16 cellular contexts compared by ENCODE assay signal in the genomic region with DNA sequence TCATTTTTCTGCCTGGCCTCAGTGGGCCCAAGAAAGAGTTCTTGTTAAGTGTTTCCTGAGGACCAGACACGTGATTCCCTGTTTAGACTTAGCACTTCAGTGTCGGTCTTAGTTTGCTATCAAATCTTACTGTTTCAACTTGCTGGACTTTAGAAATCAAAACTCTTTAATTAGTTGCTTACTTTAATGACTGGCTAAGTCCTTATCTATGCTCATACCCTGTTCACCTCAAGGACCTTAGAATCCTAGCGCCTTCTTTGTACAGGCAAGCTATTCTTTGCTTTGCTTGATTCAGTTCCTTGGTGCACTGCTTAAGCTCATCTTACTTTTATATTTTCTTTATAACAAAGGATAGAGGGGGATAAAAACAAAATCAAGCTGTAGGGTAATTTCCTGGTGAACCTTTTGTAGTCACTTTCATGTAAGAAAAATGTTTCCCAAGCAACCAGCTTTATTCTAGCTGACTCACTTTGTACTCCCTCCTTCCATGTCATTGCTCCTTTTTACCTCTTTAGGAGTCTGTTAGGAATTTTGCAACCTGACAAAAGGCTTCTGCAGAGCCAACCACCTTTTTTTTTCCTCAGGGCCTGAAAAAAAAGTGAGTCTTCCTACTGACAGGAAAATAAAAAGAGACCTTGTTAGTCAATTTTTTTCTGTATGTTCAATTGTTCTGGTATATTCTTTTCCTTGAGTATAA. TPM values are rescaled to one million over a fixed set of nuclear protein-coding genes. Genes with fewer than 3 reads are reported as not detected.
DNase-seq lines count a peak whose midpoint lies in the region; ATAC-seq, FAIRE-seq and TF ChIP-seq lines count a peak whose summit lies in the region.
"Had no signal": no experiment of that assay in that cellular context is flagged by ENCODE, and none has a peak within 500 bp of the region (broad histone marks: within the 10 kb centered on the region; RNA-seq: fewer than 3 reads in every experiment).

No MANE protein-coding gene starts in this region.

- H2AFZ ChIP-seq in K562 (ENCODE audit: low read depth, low read length) (no peak overlapping the region), HepG2 (ENCODE audit: low read length) (no peak overlapping the region)

- H3K27ac ChIP-seq in A549 (peak overlapping the region in 1 of 2 experiments; percentile 36; a peak in 1 of 6 replicates), K562 (ENCODE audit: extremely low read depth, low read depth, low read length) (no peak overlapping the region), HepG2 (ENCODE audit: extremely low read length, insufficient read depth, low read length) (no peak overlapping the region)
- H3K27ac ChIP-seq: pancreas, spleen, stomach had no signal

- H3K4me3 ChIP-seq in A549 (no peak overlapping the region), K562 (no peak overlapping the region), HepG2 (replicated peaks in 1 of 3; ENCODE audit: insufficient read depth in 1 of 3, low read depth in 2 of 3, low read length in 3 of 3) (no peak overlapping the region)
- H3K4me3 ChIP-seq: pancreas, spleen, stomach had no signal

- no peak for TF ChIP-seq RAD21 in A549 (conservative IDR thresholded peaks at IDR 0.05 in 1 of 2, IDR thresholded peaks at IDR 0.05 in 1 of 2)
- no peak for TF ChIP-seq RAD21 in K562 (CRISPR knock-in tag; conservative IDR thresholded peaks at IDR 0.05 in 1 of 2, IDR thresholded peaks at IDR 0.05 in 1 of 2)
- TF ChIP-seq RAD21 in HepG2 (CRISPR knock-in tag; IDR thresholded peaks at IDR 0.05), result no peak

- BruUV-seq in K562 (replicated peaks; lab: Mats Ljungman, UMichigan) (no TSS peak), HepG2 (replicated peaks; lab: Mats Ljungman, UMichigan) (no TSS peak)

- no peak for TF ChIP-seq EP300 in A549 (IDR thresholded peaks at IDR 0.05)
- no peak for TF ChIP-seq EP300 in K562 (IDR thresholded peaks at IDR 0.05; ENCODE audit: low read length)
- no peak for TF ChIP-seq EP300 in HepG2 (IDR thresholded peaks at IDR 0.05; ENCODE audit: low read depth in 2 of 2, low read length in 2 of 2)
- no peak for TF ChIP-seq EP300 in HepG2 (CRISPR knock-in tag; IDR thresholded peaks at IDR 0.05; ENCODE audit: borderline replicate concordance)

- TF ChIP-seq CTCF in A549 (IDR thresholded peaks at IDR 0.05), result no peak
- no peak for TF ChIP-seq CTCF in K562 (IDR thresholded peaks at IDR 0.05 in 2 of 3, conservative IDR thresholded peaks at IDR 0.05 in 1 of 3; ENCODE audit: insufficient read depth in 2 of 3, low read depth in 1 of 3, low read length in 3 of 3)
- TF ChIP-seq CTCF in HepG2 (CRISPR knock-in tag; IDR thresholded peaks at IDR 0.05), result no peak

- no peaks in the 10 kb centered on the region for H3K36me3 ChIP-seq in K562 (ENCODE audit: control insufficient read depth, insufficient read depth, low read length)
- no peaks in the 10 kb centered on the region for H3K36me3 ChIP-seq in HepG2 (replicated peaks in 1 of 2; ENCODE audit: control insufficient read depth in 1 of 2, insufficient read depth in 2 of 2, low read length in 2 of 2)
- H3K36me3 ChIP-seq: pancreas, spleen, stomach had no signal

- POLR2A ChIA-PET in A549 (lab: Yijun Ruan, JAX) (no interaction called here), K562 (lab: Yijun Ruan, JAX) (interaction anchor here (0.6 to 1.6 kb wide), 3 partner anchors 9 to 14 kb away, joined by 3 to 4 read pairs (median 3); no protein-coding TSS in a partner anchor), HepG2 (lab: Yijun Ruan, JAX) (no interaction called here)

- peak; percentile 51 for FAIRE-seq in A549 (lab: Jason Lieb, UNC)
- no peak for FAIRE-seq in K562 (lab: Jason Lieb, UNC)
- FAIRE-seq in HepG2 (lab: Jason Lieb, UNC), result no peak

- H3K27me3 ChIP-seq in K562 (ENCODE audit: control insufficient read depth in 2 of 2, insufficient read depth in 2 of 2, low read length in 2 of 2) (no peaks in the 10 kb centered on the region), HepG2 (ENCODE audit: control insufficient read depth in 1 of 2, insufficient read depth in 2 of 2, low read length in 2 of 2) (no peaks in the 10 kb centered on the region)
- H3K27me3 ChIP-seq: spleen, stomach had no signal

- H3K9me3 ChIP-seq in A549 (no peaks in the 10 kb centered on the region), K562 (replicated peaks; ENCODE audit: control insufficient read depth, insufficient read depth, low read depth, low read length) (no peaks in the 10 kb centered on the region), HepG2 (ENCODE audit: low read length) (no peaks in the 10 kb centered on the region)
- H3K9me3 ChIP-seq: pancreas, spleen, stomach had no signal

- DNase-seq in A549 (ENCODE audit: low read depth in 1 of 2, low spot score in 1 of 2), result no peak
- DNase-seq in HT1080 (ENCODE audit: low read depth), result peak; percentile 31
- DNase-seq in K562 (ENCODE audit: extremely low read depth in 1 of 4, low spot score in 3 of 4), result no peak
- DNase-seq in kidney tubule cell (ENCODE audit: low spot score), result peak; percentile 58
- DNase-seq in HepG2 (ENCODE audit: low spot score), result no peak
- no peak for DNase-seq in dedifferentiated amniotic fluid mesenchymal stem cell (ENCODE audit: extremely low spot score)
- no peak for DNase-seq in T-helper 9 cell
- no peak for DNase-seq in left colon
- DNase-seq: activated CD4-positive, alpha-beta T cell treated with anti-CD3 and anti-CD28 coated beads, Interleukin-2, amount 10 ng/mL, durations not matched to agents 24 days and 14 days; NCI-H1694 treated with DMSO at 0.1 percent for 48 hours; pancreas; RPMI8226; spleen; stomach; T-helper 2 cell had no signal

- in situ Hi-C loops in K562 (cut with MboI) (no loop called here), HepG2 (cut with HindIII; ENCODE audit: extremely low pct_ligation_motif_present, low pct_unique_long_range_greater_than_20kb) (no loop called here)

- ATAC-seq in A549 (no peak), K562 (peak; percentile 51), HepG2 (no peak), left colon (no peak)
- ATAC-seq: HCT116, pancreas had no signal

- WGBS in A549 (ENCODE audit: missing lambda C conversion rate), result 89% methylated on average over 3 of the region's 3 CpGs
- WGBS in K562 (ENCODE audit: insufficient coverage, low coverage, missing lambda C conversion rate), result 6% methylated on average over 3 of the region's 3 CpGs
- WGBS in HepG2 (ENCODE audit: low lambda C conversion rate), result 93% methylated on average over 3 of the region's 3 CpGs

- intact Hi-C loops in K562 (cut with micrococcal nuclease) (no loop called here), HepG2 (cut with micrococcal nuclease; ENCODE audit: unreplicated experiment) (no loop called here), left colon (cut with DNase I, micrococcal nuclease) (no loop called here)

- TF ChIP-seq POLR2A in A549 (IDR thresholded peaks at IDR 0.05; ENCODE audit: low read length) (no peak), K562 (conservative IDR thresholded peaks at IDR 0.05) (no peak), HepG2 (IDR thresholded peaks at IDR 0.05; ENCODE audit: insufficient read depth in 1 of 2, low read depth in 2 of 2, low read length in 2 of 2) (no peak)

- CTCF ChIA-PET in A549 (lab: Yijun Ruan, JAX) (no interaction called here), K562 (lab: Yijun Ruan, JAX; ENCODE audit: low intra/inter-chr PET ratio) (no interaction called here), HepG2 (lab: Yijun Ruan, JAX; ENCODE audit: low intra/inter-chr PET ratio, low total read pairs) (no interaction called here)

- H4K20me1 ChIP-seq in K562 (replicated peaks; ENCODE audit: control insufficient read depth, insufficient read depth, low read length) (no peaks in the 10 kb centered on the region; the same call in none of the 2 replicates), HepG2 (ENCODE audit: insufficient read depth, low read length) (no peaks in the 10 kb centered on the region)

- H3K4me2 ChIP-seq in A549 (peak overlapping the region; percentile 31; the same call in 1 of the 3 replicates), K562 (ENCODE audit: insufficient read depth, low read length) (no peak overlapping the region), HepG2 (ENCODE audit: low read depth, low read length) (no peak overlapping the region)

- H3K9ac ChIP-seq in K562 (ENCODE audit: insufficient read depth in 1 of 2, low read depth in 2 of 2, low read length in 2 of 2) (no peak overlapping the region), HepG2 (ENCODE audit: insufficient read depth, low read depth, low read length) (no peak overlapping the region)

- peaks cover 3% of the 10 kb centered on the region for H3K9me1 ChIP-seq in K562 (ENCODE audit: control insufficient read depth, insufficient read depth, low read length)

- H3K79me2 ChIP-seq in K562 (ENCODE audit: control insufficient read depth, insufficient read depth, low read length) (peaks cover 66% of the 10 kb centered on the region), HepG2 (ENCODE audit: insufficient read depth, low read length) (peaks cover 2% of the 10 kb centered on the region)

- H3K4me1 ChIP-seq in A549 (peaks cover 15% of the 10 kb centered on the region), K562 (replicated peaks in 1 of 2; ENCODE audit: control insufficient read depth in 2 of 2, insufficient read depth in 2 of 2, low read length in 2 of 2) (peaks cover 0 to 3% of the 10 kb centered on the region in 2 experiments; a peak in 2 of 5 replicates), HepG2 (ENCODE audit: insufficient read depth, low read length) (peaks cover 8% of the 10 kb centered on the region)

RNA-seq across cellular contexts. Expression of a gene that starts 14.7 kb away (rescaled TPM):
- polyA plus RNA-seq in A549 (2011; rRNA removed) (15.7 and 22.1 TPM in 2 replicates), A549 (2017; fragmentation: RNase III; extraction: RNeasy Plus Mini Kit Qiagen cat#74134 plus additional on column Dnase treatment) (9.9 to 10.2 TPM (median 10.2 TPM) in 3 replicates), K562 (2011; rRNA removed) (14.9 and 18.5 TPM in 2 replicates), K562 (2014; fragmentation: Illumina TruSeq; extraction: Trizol) (17.3 and 20.0 TPM in 2 replicates), K562 (2014; fragmentation: Nextera tagmentation; extraction: Ambion mirVana) (1 to 10 TPM; 5.6 to 5.9 TPM), K562 (2014; rRNA removed) (12.0 and 12.8 TPM in 2 replicates), HepG2 (2011; rRNA removed) (2.2 TPM in 2 replicates)
- 3.1 and 3.3 TPM in 2 replicates for polyA plus RNA-seq in A549 (2012; cell fraction: cytosol; rRNA removed)
- polyA plus RNA-seq in A549 (2012; cell fraction: nucleus; rRNA removed), result 4.9 and 5.4 TPM in 2 replicates
- 7.3 and 9.5 TPM in 2 replicates for polyA minus RNA-seq in A549 (2011; rRNA and poly(A)+ RNA removed)
- total RNA-seq in HT1080 (2014; rRNA removed; shearing (Covaris generic)), result 6.6 and 7.7 TPM in 2 replicates
- 5.6 and 6.9 TPM in 2 replicates for polyA plus RNA-seq in HT1080 (2015; cell fraction: cytosol; rRNA removed)
- 18.2 and 18.7 TPM in 2 replicates for polyA plus RNA-seq in HT1080 (2015; cell fraction: nucleus; rRNA removed)
- 14.4 and 48.8 TPM in 2 replicates for total RNA-seq in K562 (2011; cell fraction: chromatin; rRNA removed; ENCODE audit: low replicate concordance)
- total RNA-seq in K562 (2011; cell fraction: nucleolus; rRNA removed), result 8.8 and 11.2 TPM in 2 replicates
- 12.4 and 16.3 TPM in 2 replicates for total RNA-seq in K562 (2011; cell fraction: nucleoplasm; rRNA removed)
- total RNA-seq in K562 (2014; rRNA removed) (12.5 and 14.6 TPM in 2 replicates), K562 (2014; rRNA removed; fragmentation: Illumina TruSeq; extraction: Trizol) (16.6 and 20.9 TPM in 2 replicates), K562 (2015; rRNA removed; fragmentation: Illumina TruSeq; extraction: Trizol) (16.3 and 16.6 TPM in 2 replicates), K562 (2021) (14.5 and 15.5 TPM in 2 replicates), HepG2 (2016; rRNA removed; fragmentation: Illumina TruSeq; extraction: Trizol) (3.3 and 4.3 TPM in 2 replicates), left colon (10 to 100 TPM; 10.8 to 13.8 TPM)
- polyA plus RNA-seq in K562 (2011; cell fraction: cytosol; rRNA removed), result 5.3 and 5.9 TPM in 2 replicates
- polyA plus RNA-seq in K562 (2011; cell fraction: nucleus; rRNA removed), result 10.2 and 11.1 TPM in 2 replicates
- 8.7 and 10.0 TPM in 2 replicates for polyA plus RNA-seq in K562 (2012)
- polyA minus RNA-seq in K562 (2011; rRNA and poly(A)+ RNA removed), result 30.8 and 32.8 TPM in 2 replicates
- polyA minus RNA-seq in K562 (2011; cell fraction: cytosol; rRNA and poly(A)+ RNA removed), result 8.8 and 10.7 TPM in 2 replicates
- 14.5 and 22.1 TPM in 2 replicates for polyA minus RNA-seq in K562 (2011; cell fraction: nucleus; rRNA and poly(A)+ RNA removed)
- total RNA-seq in HepG2 (2016; cell fraction: cytosol; rRNA removed; fragmentation: Illumina TruSeq; extraction: Trizol; ENCODE audit: low read depth), result 6.1 and 7.5 TPM in 2 replicates
- total RNA-seq in HepG2 (2016; cell fraction: insoluble cytoplasmic fraction; rRNA removed; fragmentation: Illumina TruSeq; extraction: Trizol), result 3.1 and 3.9 TPM in 2 replicates
- total RNA-seq in HepG2 (2016; cell fraction: membrane; rRNA removed; fragmentation: Illumina TruSeq; extraction: Trizol), result 4.5 and 5.2 TPM in 2 replicates
- total RNA-seq in HepG2 (2016; cell fraction: nucleus; rRNA removed; fragmentation: Illumina TruSeq; extraction: Trizol), result 6.4 and 6.7 TPM in 2 replicates
- 0.97 and 1.8 TPM in 2 replicates for polyA plus RNA-seq in HepG2 (2011; cell fraction: cytosol; rRNA removed)
- polyA plus RNA-seq in HepG2 (2011; cell fraction: nucleus; rRNA removed), result 2.5 and 2.9 TPM in 2 replicates
- 2.2 and 2.8 TPM in 2 replicates for polyA plus RNA-seq in HepG2 (2012)
- polyA plus RNA-seq in HepG2 (2016; cell fraction: cytosol; fragmentation: Illumina TruSeq; extraction: Trizol; ENCODE audit: low read depth), result 0.23 and 0.28 TPM in 2 replicates
- 2.2 TPM in 2 replicates for polyA plus RNA-seq in HepG2 (2016; cell fraction: insoluble cytoplasmic fraction; fragmentation: Illumina TruSeq; extraction: Trizol; ENCODE audit: low read depth)
- polyA plus RNA-seq in HepG2 (2016; cell fraction: membrane; fragmentation: Illumina TruSeq; extraction: Trizol; ENCODE audit: low read depth), result 0.23 and 0.24 TPM in 2 replicates
- polyA plus RNA-seq in HepG2 (2016; cell fraction: nucleus; fragmentation: Illumina TruSeq; extraction: Trizol; ENCODE audit: insufficient read depth, low read depth), result 4.9 TPM in 2 replicates
- polyA minus RNA-seq in HepG2 (2011; rRNA and poly(A)+ RNA removed; ENCODE audit: low replicate concordance), result 3.7 and 16.9 TPM in 2 replicates
- 4.7 and 5.4 TPM in 2 replicates for polyA minus RNA-seq in HepG2 (2011; cell fraction: cytosol; rRNA and poly(A)+ RNA removed)
- polyA minus RNA-seq in HepG2 (2011; cell fraction: nucleus; rRNA and poly(A)+ RNA removed), result 11.5 and 16.5 TPM in 2 replicates

Comparison
In these comparisons a context has a peak if more than half of its experiments do, and no peak if none do; other contexts are left out.
1. DNase-seq: peak in HT1080 (single experiment) and kidney tubule cell (single experiment); none in A549 (0 of 2), K562 (0 of 4), HepG2 (single experiment), dedifferentiated amniotic fluid mesenchymal stem cell (single experiment), T-helper 9 cell (single experiment) and left colon (0 of 2).